8 cellular contexts compared by ENCODE assay signal in the genomic region with DNA sequence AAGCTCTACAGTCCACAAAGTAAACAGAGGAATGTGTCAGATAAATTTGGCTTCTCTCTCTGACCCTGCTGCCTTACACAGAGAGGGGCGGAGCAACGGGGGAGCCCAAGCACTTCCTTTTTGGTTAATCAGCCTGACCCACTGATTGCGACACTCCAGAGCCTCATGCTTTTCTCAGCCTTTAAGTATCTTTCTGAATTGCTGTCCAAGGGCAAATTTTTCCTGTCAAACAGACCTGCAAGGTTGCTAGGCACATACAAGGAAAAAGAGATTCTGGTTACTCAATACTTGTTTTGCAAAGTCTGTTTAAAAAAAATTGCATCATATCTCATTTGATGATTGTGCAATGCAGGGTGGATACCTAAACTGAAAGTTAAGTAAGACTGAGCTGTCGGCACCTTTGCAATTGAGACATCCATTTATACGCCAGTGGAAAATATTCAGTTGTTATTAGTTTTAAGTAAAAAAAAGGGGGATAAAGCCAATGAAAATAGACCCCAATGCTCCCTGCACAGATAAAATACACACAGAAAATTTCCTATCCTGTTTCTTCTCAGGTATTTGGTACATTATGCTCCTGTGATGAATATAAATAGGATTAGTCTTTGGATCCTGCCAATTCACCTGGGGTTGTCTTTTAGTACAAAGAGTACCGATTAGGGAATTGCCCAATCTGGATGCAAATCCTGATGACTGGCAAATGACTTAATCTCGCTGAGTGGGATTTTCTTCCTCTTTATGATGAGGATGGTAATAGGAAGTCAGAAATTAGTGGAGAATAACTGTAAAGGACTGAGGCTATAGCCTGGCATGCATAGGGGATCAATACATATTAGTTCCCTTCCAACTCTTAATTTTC.
DNase-seq lines count a peak whose midpoint lies in the region; ATAC-seq, FAIRE-seq and TF ChIP-seq lines count a peak whose summit lies in the region.

No MANE protein-coding gene starts in this region.

- no peaks in the 10 kb centered on the region for H3K9me1 ChIP-seq in keratinocyte (ENCODE audit: control insufficient read depth, extremely low read depth, insufficient read depth, low read length)

- peak overlapping the region; percentile 85 for H2AFZ ChIP-seq in keratinocyte (ENCODE audit: control insufficient read depth, low read length)

- no peaks in the 10 kb centered on the region for H3K36me3 ChIP-seq in keratinocyte (ENCODE audit: control insufficient read depth in 2 of 2, extremely low read depth in 1 of 2, insufficient read depth in 2 of 2, low read length in 2 of 2)

- in situ Hi-C loops in astrocyte of the cerebellum (cut with HindIII; ENCODE audit: low sequenced_read_pairs), result no loop called here

- H3K27me3 ChIP-seq in keratinocyte (ENCODE audit: control insufficient read depth, extremely low read depth, insufficient read depth, low read length), result no peaks in the 10 kb centered on the region

- ATAC-seq in GM21381 (IDR thresholded peaks at IDR 0.05; ENCODE audit: unreplicated experiment) (peak; percentile 96), T-helper 17 cell (peak; percentile 83)

- no peaks in the 10 kb centered on the region for H4K20me1 ChIP-seq in keratinocyte (ENCODE audit: control insufficient read depth, extremely low read depth, insufficient read depth, low read length)

- dilution Hi-C loops in keratinocyte (cut with MboI; ENCODE audit: extremely low pct_ligation_motif_present, low sequenced_read_pairs), result no loop called here

- H3K79me2 ChIP-seq in keratinocyte (ENCODE audit: control insufficient read depth, insufficient read depth, low read length), result no peaks in the 10 kb centered on the region

- peak; percentile 77 for DNase-seq in CMK (ENCODE audit: low read depth)
- DNase-seq in HS-5 (ENCODE audit: low read depth), result peak; percentile 96
- peak in 1 of 3 donors; percentile 21 for DNase-seq in T-helper 17 cell
- DNase-seq in astrocyte of the cerebellum (ENCODE audit: low read depth), result peak; percentile 79
- peak; percentile 86 for DNase-seq in keratinocyte (ENCODE audit: low read depth, low spot score)
- DNase-seq in stimulated activated CD4-positive, alpha-beta T cell treated with anti-CD3 and anti-CD28 coated beads, Interleukin-2, amount 100 ng/mL, for 24 hours, result peak; percentile 69 to 73
- DNase-seq in NCI-H187 treated with DMSO at 0.1 percent for 48 hours (lab: John Stamatoyannopoulos, UW), result no peak

- H3K4me3 ChIP-seq in astrocyte of the cerebellum (ENCODE audit: low read depth, low read length) (no peak overlapping the region), keratinocyte (ENCODE audit: control insufficient read depth in 2 of 3, extremely low read depth in 1 of 3, insufficient read depth in 2 of 3, low read depth in 1 of 3, low read length in 3 of 3) (peak overlapping the region in 2 of 3 experiments; percentile 56 to 62)

- peaks cover 10% of the 10 kb centered on the region for H3K4me1 ChIP-seq in keratinocyte (ENCODE audit: control insufficient read depth, extremely low read depth, insufficient read depth, low read length)

- H3K9me3 ChIP-seq in T-helper 17 cell (ENCODE audit: control insufficient read depth, low read length, poor library complexity, severe bottlenecking) (no peaks in the 10 kb centered on the region), keratinocyte (ENCODE audit: control insufficient read depth, low read depth, low read length) (no peaks in the 10 kb centered on the region)

- H3K4me3 Mint-ChIP-seq in T-helper 17 cell, result peak overlapping the region; percentile 84

- H3K27ac ChIP-seq in keratinocyte (ENCODE audit: control insufficient read depth, insufficient read depth, low read length), result peak overlapping the region; percentile 91

- peak overlapping the region; percentile 88 for H3K4me2 ChIP-seq in keratinocyte (ENCODE audit: control insufficient read depth, extremely low read depth, insufficient read depth, low read depth, low read length)

- no peak for TF ChIP-seq CTCF in astrocyte of the cerebellum (IDR thresholded peaks at IDR 0.05; ENCODE audit: low read depth, low read length, missing control alignments)
- no peak for TF ChIP-seq CTCF in keratinocyte (optimal IDR thresholded peaks at IDR 0.05 in 1 of 3, IDR thresholded peaks at IDR 0.05 in 1 of 3, conservative IDR thresholded peaks at IDR 0.05 in 1 of 3; ENCODE audit: extremely low read depth in 1 of 3, insufficient read depth in 2 of 3, low read length in 3 of 3)

- no peaks in the 10 kb centered on the region for H3K36me3 Mint-ChIP-seq in T-helper 17 cell (ENCODE audit: low read depth)

- H3K9ac ChIP-seq in keratinocyte (ENCODE audit: control insufficient read depth, extremely low read depth, insufficient read depth, low read length), result peak overlapping the region; percentile 56

- H3K27ac Mint-ChIP-seq in T-helper 17 cell, result peak overlapping the region; percentile 87

- peak; percentile 89 for FAIRE-seq in keratinocyte (lab: Jason Lieb, UNC)

- H3K4me1 Mint-ChIP-seq in T-helper 17 cell, result peaks cover 20% of the 10 kb centered on the region

- no peaks in the 10 kb centered on the region for H3K27me3 Mint-ChIP-seq in T-helper 17 cell
